1 cellular context compared by ENCODE assay signal in the genomic region with DNA sequence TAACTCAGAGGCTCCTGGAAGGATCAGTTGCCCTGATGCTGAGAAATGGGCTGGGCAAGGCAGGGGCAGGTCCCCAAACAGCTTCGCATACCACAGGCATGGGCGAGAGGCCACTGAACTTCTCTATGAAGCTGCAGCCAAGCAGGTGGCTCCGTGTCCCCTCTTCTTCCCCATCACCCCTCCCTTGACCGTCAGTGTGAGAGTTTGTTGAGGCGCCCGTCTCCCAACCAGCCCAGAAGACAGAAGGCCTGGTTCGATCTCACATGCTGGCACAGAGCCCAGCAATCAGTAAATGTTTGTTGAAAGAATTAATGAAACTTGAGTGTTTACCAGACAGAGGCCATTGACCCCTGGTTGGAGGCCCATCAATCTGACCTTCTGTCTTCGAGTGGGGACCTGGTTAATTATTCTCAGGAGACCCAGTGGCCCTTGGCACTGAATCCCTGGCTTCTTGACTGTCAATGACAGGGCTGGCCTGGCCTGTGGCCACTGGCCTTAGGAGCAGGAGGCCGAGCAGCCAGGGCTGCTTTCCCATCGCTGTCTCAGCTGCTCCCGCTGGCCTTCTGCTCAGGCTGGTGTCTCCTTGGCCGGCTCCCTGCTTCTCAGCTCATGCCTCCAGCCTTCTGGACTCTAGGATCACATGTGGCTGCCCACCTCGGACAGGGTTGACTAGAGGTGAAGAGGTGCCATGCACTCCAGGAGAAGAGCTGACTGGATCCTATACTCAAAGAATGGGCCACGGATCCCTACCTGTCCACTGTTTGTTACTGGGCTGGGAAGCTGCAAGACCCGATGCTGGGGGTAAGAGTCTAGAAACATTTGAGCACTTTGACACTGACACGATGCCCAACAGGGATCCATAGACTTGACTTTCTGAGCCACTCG.
TF ChIP-seq lines count a peak whose summit lies in the region.

No MANE protein-coding gene starts in this region.

TF ChIP-seq in HepG2, 621 proteins besides CTCF, POLR2A, EP300 and RAD21 (continued from another document and continues in another):
- TF ChIP-seq TMF1 (CRISPR knock-in tag; IDR thresholded peaks at IDR 0.05; ENCODE audit: low read depth) (peak; percentile 59; the same call in 1 of the 2 replicates), TEAD3 (CRISPR knock-in tag; optimal IDR thresholded peaks at IDR 0.05; ENCODE audit: borderline replicate concordance) (peak; percentile 60), ZNF12 (CRISPR knock-in tag; IDR thresholded peaks at IDR 0.05) (0 out of 2 replicates have a peak, but pooled peaks have one; percentile 20), NCOA2 (CRISPR knock-in tag; IDR thresholded peaks at IDR 0.05) (peak; percentile 94), ZNF772 (CRISPR knock-in tag; IDR thresholded peaks at IDR 0.05) (peak; percentile 92), DR1 (CRISPR knock-in tag; IDR thresholded peaks at IDR 0.05) (peak; percentile 25; the same call in 1 of the 2 replicates), KLF11 (CRISPR knock-in tag; IDR thresholded peaks at IDR 0.05) (peak; percentile 82), CHD4 (IDR thresholded peaks at IDR 0.05; ENCODE audit: borderline replicate concordance, low read length) (no peak), FOSL2 (CRISPR knock-in tag; IDR thresholded peaks at IDR 0.05) (peak; percentile 89), ZNF160 (CRISPR knock-in tag; IDR thresholded peaks at IDR 0.05) (0 out of 2 replicates have a peak, but pooled peaks have one; percentile 56), NR2F6 (IDR thresholded peaks at IDR 0.05) (peak; percentile 99), NR2F6 (CRISPR knock-in tag; IDR thresholded peaks at IDR 0.05) (peak; percentile 97), ZNF124 (CRISPR knock-in tag; IDR thresholded peaks at IDR 0.05) (peak; percentile 74), BRD4 (CRISPR knock-in tag; IDR thresholded peaks at IDR 0.05) (no peak), FOXO1 (CRISPR knock-in tag; IDR thresholded peaks at IDR 0.05) (peak; percentile 89), PPARG (CRISPR knock-in tag; conservative IDR thresholded peaks at IDR 0.05) (peak; percentile 86), ARNT2 (CRISPR knock-in tag; IDR thresholded peaks at IDR 0.05; ENCODE audit: low read depth) (no peak), ZNF224 (CRISPR knock-in tag; IDR thresholded peaks at IDR 0.05) (no peak), NFYC (CRISPR knock-in tag; IDR thresholded peaks at IDR 0.05) (no peak), YY1 (IDR thresholded peaks at IDR 0.05; ENCODE audit: insufficient read depth, insufficient replicate concordance, low read depth, low read length) (no peak), RCOR2 (CRISPR knock-in tag; IDR thresholded peaks at IDR 0.05) (peak; percentile 95), CCDC6 (CRISPR knock-in tag; IDR thresholded peaks at IDR 0.05) (peak; percentile 86), ZNF317 (CRISPR knock-in tag; IDR thresholded peaks at IDR 0.05) (no peak), RBAK (CRISPR knock-in tag; IDR thresholded peaks at IDR 0.05) (no peak), ZFY (CRISPR knock-in tag; IDR thresholded peaks at IDR 0.05) (peak; percentile 55)
- TF ChIP-seq, protein P1, sequence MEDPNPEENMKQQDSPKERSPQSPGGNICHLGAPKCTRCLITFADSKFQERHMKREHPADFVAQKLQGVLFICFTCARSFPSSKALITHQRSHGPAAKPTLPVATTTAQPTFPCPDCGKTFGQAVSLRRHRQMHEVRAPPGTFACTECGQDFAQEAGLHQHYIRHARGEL (CRISPR knock-in tag; IDR thresholded peaks at IDR 0.05) = no peak
- TF ChIP-seq, protein P2, sequence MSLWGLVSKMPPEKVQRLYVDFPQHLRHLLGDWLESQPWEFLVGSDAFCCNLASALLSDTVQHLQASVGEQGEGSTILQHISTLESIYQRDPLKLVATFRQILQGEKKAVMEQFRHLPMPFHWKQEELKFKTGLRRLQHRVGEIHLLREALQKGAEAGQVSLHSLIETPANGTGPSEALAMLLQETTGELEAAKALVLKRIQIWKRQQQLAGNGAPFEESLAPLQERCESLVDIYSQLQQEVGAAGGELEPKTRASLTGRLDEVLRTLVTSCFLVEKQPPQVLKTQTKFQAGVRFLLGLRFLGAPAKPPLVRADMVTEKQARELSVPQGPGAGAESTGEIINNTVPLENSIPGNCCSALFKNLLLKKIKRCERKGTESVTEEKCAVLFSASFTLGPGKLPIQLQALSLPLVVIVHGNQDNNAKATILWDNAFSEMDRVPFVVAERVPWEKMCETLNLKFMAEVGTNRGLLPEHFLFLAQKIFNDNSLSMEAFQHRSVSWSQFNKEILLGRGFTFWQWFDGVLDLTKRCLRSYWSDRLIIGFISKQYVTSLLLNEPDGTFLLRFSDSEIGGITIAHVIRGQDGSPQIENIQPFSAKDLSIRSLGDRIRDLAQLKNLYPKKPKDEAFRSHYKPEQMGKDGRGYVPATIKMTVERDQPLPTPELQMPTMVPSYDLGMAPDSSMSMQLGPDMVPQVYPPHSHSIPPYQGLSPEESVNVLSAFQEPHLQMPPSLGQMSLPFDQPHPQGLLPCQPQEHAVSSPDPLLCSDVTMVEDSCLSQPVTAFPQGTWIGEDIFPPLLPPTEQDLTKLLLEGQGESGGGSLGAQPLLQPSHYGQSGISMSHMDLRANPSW (CRISPR knock-in tag; IDR thresholded peaks at IDR 0.05; ENCODE audit: borderline replicate concordance) = 0 out of 2 replicates have a peak, but pooled peaks have one; percentile 73
- TF ChIP-seq, protein P3, sequence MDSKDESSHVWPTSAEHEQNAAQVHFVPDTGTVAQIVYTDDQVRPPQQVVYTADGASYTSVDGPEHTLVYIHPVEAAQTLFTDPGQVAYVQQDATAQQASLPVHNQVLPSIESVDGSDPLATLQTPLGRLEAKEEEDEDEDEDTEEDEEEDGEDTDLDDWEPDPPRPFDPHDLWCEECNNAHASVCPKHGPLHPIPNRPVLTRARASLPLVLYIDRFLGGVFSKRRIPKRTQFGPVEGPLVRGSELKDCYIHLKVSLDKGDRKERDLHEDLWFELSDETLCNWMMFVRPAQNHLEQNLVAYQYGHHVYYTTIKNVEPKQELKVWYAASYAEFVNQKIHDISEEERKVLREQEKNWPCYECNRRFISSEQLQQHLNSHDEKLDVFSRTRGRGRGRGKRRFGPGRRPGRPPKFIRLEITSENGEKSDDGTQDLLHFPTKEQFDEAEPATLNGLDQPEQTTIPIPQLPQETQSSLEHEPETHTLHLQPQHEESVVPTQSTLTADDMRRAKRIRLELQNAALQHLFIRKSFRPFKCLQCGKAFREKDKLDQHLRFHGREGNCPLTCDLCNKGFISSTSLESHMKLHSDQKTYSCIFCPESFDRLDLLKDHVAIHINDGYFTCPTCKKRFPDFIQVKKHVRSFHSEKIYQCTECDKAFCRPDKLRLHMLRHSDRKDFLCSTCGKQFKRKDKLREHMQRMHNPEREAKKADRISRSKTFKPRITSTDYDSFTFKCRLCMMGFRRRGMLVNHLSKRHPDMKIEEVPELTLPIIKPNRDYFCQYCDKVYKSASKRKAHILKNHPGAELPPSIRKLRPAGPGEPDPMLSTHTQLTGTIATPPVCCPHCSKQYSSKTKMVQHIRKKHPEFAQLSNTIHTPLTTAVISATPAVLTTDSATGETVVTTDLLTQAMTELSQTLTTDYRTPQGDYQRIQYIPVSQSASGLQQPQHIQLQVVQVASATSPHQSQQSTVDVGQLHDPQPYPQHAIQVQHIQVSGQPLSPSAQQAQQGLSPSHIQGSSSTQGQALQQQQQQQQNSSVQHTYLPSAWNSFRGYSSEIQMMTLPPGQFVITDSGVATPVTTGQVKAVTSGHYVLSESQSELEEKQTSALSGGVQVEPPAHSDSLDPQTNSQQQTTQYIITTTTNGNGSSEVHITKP (CRISPR knock-in tag; IDR thresholded peaks at IDR 0.05; ENCODE audit: low read depth) = no peak
- TF ChIP-seq, protein P4, sequence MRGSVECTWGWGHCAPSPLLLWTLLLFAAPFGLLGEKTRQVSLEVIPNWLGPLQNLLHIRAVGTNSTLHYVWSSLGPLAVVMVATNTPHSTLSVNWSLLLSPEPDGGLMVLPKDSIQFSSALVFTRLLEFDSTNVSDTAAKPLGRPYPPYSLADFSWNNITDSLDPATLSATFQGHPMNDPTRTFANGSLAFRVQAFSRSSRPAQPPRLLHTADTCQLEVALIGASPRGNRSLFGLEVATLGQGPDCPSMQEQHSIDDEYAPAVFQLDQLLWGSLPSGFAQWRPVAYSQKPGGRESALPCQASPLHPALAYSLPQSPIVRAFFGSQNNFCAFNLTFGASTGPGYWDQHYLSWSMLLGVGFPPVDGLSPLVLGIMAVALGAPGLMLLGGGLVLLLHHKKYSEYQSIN (CRISPR knock-in tag; IDR thresholded peaks at IDR 0.05; ENCODE audit: borderline replicate concordance) = no peak
- TF ChIP-seq, protein P5, sequence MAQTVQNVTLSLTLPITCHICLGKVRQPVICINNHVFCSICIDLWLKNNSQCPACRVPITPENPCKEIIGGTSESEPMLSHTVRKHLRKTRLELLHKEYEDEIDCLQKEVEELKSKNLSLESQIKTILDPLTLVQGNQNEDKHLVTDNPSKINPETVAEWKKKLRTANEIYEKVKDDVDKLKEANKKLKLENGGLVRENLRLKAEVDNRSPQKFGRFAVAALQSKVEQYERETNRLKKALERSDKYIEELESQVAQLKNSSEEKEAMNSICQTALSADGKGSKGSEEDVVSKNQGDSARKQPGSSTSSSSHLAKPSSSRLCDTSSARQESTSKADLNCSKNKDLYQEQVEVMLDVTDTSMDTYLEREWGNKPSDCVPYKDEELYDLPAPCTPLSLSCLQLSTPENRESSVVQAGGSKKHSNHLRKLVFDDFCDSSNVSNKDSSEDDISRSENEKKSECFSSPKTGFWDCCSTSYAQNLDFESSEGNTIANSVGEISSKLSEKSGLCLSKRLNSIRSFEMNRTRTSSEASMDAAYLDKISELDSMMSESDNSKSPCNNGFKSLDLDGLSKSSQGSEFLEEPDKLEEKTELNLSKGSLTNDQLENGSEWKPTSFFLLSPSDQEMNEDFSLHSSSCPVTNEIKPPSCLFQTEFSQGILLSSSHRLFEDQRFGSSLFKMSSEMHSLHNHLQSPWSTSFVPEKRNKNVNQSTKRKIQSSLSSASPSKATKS (CRISPR knock-in tag; IDR thresholded peaks at IDR 0.05) = no peak; the same call in 1 of the 2 replicates
- TF ChIP-seq, protein P6, sequence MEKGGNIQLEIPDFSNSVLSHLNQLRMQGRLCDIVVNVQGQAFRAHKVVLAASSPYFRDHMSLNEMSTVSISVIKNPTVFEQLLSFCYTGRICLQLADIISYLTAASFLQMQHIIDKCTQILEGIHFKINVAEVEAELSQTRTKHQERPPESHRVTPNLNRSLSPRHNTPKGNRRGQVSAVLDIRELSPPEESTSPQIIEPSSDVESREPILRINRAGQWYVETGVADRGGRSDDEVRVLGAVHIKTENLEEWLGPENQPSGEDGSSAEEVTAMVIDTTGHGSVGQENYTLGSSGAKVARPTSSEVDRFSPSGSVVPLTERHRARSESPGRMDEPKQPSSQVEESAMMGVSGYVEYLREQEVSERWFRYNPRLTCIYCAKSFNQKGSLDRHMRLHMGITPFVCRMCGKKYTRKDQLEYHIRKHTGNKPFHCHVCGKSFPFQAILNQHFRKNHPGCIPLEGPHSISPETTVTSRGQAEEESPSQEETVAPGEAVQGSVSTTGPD (CRISPR knock-in tag; IDR thresholded peaks at IDR 0.05) = no peak
- TF ChIP-seq, protein P7, sequence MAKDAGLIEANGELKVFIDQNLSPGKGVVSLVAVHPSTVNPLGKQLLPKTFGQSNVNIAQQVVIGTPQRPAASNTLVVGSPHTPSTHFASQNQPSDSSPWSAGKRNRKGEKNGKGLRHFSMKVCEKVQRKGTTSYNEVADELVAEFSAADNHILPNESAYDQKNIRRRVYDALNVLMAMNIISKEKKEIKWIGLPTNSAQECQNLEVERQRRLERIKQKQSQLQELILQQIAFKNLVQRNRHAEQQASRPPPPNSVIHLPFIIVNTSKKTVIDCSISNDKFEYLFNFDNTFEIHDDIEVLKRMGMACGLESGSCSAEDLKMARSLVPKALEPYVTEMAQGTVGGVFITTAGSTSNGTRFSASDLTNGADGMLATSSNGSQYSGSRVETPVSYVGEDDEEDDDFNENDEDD (CRISPR knock-in tag; IDR thresholded peaks at IDR 0.05; ENCODE audit: borderline replicate concordance) = no peak
- TF ChIP-seq, protein P8, sequence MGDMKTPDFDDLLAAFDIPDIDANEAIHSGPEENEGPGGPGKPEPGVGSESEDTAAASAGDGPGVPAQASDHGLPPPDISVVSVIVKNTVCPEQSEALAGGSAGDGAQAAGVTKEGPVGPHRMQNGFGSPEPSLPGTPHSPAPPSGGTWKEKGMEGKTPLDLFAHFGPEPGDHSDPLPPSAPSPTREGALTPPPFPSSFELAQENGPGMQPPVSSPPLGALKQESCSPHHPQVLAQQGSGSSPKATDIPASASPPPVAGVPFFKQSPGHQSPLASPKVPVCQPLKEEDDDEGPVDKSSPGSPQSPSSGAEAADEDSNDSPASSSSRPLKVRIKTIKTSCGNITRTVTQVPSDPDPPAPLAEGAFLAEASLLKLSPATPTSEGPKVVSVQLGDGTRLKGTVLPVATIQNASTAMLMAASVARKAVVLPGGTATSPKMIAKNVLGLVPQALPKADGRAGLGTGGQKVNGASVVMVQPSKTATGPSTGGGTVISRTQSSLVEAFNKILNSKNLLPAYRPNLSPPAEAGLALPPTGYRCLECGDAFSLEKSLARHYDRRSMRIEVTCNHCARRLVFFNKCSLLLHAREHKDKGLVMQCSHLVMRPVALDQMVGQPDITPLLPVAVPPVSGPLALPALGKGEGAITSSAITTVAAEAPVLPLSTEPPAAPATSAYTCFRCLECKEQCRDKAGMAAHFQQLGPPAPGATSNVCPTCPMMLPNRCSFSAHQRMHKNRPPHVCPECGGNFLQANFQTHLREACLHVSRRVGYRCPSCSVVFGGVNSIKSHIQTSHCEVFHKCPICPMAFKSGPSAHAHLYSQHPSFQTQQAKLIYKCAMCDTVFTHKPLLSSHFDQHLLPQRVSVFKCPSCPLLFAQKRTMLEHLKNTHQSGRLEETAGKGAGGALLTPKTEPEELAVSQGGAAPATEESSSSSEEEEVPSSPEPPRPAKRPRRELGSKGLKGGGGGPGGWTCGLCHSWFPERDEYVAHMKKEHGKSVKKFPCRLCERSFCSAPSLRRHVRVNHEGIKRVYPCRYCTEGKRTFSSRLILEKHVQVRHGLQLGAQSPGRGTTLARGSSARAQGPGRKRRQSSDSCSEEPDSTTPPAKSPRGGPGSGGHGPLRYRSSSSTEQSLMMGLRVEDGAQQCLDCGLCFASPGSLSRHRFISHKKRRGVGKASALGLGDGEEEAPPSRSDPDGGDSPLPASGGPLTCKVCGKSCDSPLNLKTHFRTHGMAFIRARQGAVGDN (CRISPR knock-in tag; IDR thresholded peaks at IDR 0.05) = peak; percentile 75
- TF ChIP-seq, protein P9, sequence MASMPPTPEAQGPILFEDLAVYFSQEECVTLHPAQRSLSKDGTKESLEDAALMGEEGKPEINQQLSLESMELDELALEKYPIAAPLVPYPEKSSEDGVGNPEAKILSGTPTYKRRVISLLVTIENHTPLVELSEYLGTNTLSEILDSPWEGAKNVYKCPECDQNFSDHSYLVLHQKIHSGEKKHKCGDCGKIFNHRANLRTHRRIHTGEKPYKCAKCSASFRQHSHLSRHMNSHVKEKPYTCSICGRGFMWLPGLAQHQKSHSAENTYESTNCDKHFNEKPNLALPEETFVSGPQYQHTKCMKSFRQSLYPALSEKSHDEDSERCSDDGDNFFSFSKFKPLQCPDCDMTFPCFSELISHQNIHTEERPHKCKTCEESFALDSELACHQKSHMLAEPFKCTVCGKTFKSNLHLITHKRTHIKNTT (CRISPR knock-in tag; IDR thresholded peaks at IDR 0.05) = no peak
- TF ChIP-seq, protein P10, sequence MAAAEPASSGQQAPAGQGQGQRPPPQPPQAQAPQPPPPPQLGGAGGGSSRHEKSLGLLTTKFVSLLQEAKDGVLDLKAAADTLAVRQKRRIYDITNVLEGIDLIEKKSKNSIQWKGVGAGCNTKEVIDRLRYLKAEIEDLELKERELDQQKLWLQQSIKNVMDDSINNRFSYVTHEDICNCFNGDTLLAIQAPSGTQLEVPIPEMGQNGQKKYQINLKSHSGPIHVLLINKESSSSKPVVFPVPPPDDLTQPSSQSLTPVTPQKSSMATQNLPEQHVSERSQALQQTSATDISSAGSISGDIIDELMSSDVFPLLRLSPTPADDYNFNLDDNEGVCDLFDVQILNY (CRISPR knock-in tag; conservative IDR thresholded peaks at IDR 0.05) = no peak
- TF ChIP-seq, protein P11, sequence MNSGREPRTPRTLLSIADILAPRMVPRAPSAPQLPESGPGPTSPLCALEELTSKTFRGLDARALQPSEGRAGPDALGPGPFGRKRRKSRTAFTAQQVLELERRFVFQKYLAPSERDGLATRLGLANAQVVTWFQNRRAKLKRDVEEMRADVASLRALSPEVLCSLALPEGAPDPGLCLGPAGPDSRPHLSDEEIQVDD (CRISPR knock-in tag; IDR thresholded peaks at IDR 0.05; ENCODE audit: borderline replicate concordance) = no peak
